13 cellular contexts compared by ENCODE assay signal in the genomic region with DNA sequence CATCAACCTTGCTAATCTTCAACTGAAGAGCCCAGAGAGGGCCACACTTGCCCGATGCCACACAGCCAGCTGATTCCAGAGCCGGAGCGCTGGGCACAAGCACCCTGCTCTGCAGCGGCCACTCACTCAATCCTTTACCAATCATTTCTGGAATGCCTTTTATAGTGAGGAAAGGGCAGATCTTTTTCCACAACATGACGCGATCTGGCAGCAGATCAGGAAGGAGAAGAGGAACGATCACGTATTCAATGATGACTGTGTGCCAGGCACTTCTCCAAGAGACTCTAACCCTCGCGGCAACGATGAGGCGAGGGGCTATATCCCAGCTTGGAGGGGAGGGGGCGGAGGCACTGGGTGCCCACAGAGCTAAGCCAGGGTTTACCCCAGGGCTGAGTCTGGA. TPM values are rescaled to one million over a fixed set of nuclear protein-coding genes. Genes with fewer than 3 reads are reported as not detected.
A peak's percentile ranks its signal among the peaks of the same experiment; 100 is the strongest.
DNase-seq lines count a peak whose midpoint lies in the region; TF ChIP-seq lines count a peak whose summit lies in the region.
"Had no signal": no experiment of that assay in that cellular context is flagged by ENCODE, and none has a peak within 500 bp of the region (broad histone marks: within the 10 kb centered on the region; RNA-seq: fewer than 3 reads in every experiment).

No MANE protein-coding gene starts in this region.

- peaks cover 82% of the 10 kb centered on the region for H3K4me1 Mint-ChIP-seq in brain

- H3K4me3 ChIP-seq in DOHH2 (ENCODE audit: low read length): no peak overlapping the region
- H3K4me3 ChIP-seq in MG63: no peak overlapping the region
- H3K4me3 ChIP-seq in fibroblast of the aortic adventitia (ENCODE audit: low read depth, low read length): no peak overlapping the region
- H3K4me3 ChIP-seq in coronary artery: no peak overlapping the region
- no peak overlapping the region for H3K4me3 ChIP-seq in Karpas-422 (ENCODE audit: low read length)
- H3K4me3 ChIP-seq: GM12878 had no signal

- H2AFZ ChIP-seq in Karpas-422 (ENCODE audit: low read length): no peak overlapping the region

- H4K20me1 ChIP-seq in DOHH2 (ENCODE audit: control insufficient read depth, insufficient read depth, low read depth, low read length) (peaks cover 8% of the 10 kb centered on the region; the same call in 1 of the 2 replicates), Karpas-422 (ENCODE audit: insufficient read depth, low read depth, low read length) (no peaks in the 10 kb centered on the region)

- peak overlapping the region; percentile 26 to 71 (median 43) for H3K27ac Mint-ChIP-seq in brain

- H3K9me3 ChIP-seq in DOHH2 (ENCODE audit: control insufficient read depth, insufficient read depth, low read length) (no peaks in the 10 kb centered on the region), MG63 (no peaks in the 10 kb centered on the region), Karpas-422 (ENCODE audit: low read length) (no peaks in the 10 kb centered on the region)

- peak overlapping the region; percentile 5; the same call in 1 of the 2 replicates for H3K4me2 ChIP-seq in DOHH2 (ENCODE audit: low read length)
- no peak overlapping the region for H3K4me2 ChIP-seq in Karpas-422 (ENCODE audit: low read depth, low read length, poor library complexity, severe bottlenecking)

- H3K36me3 ChIP-seq in DOHH2 (ENCODE audit: control insufficient read depth, low read length) (no peaks in the 10 kb centered on the region), MG63 (no peaks in the 10 kb centered on the region), Karpas-422 (ENCODE audit: insufficient read depth, low read length) (no peaks in the 10 kb centered on the region)

- H3K4me3 Mint-ChIP-seq in brain: peak overlapping the region in 1 of 5 experiments; percentile 35

- peaks cover 0 to 3% (median 0%) of the 10 kb centered on the region in 5 experiments for H3K9me3 Mint-ChIP-seq in brain

- peaks cover 8% of the 10 kb centered on the region for H3K27me3 Mint-ChIP-seq in brain

- H3K27me3 ChIP-seq in DOHH2 (ENCODE audit: control insufficient read depth, low read length) (0 out of 2 replicates have a peak, but pooled peaks cover 3% of the 10 kb centered on the region), MG63 (no peaks in the 10 kb centered on the region), Karpas-422 (ENCODE audit: low read length) (no peaks in the 10 kb centered on the region; the same call in 1 of the 2 replicates)

- TF ChIP-seq CTCF in DOHH2 (IDR thresholded peaks at IDR 0.05; ENCODE audit: low read depth, low read length, poor library complexity, severe bottlenecking) (no peak), brain (conservative IDR thresholded peaks at IDR 0.05) (no peak), fibroblast of the aortic adventitia (IDR thresholded peaks at IDR 0.05; ENCODE audit: insufficient read depth, low read length) (no peak), coronary artery (IDR thresholded peaks at IDR 0.05) (no peak)

- H3K9me2 ChIP-seq in DOHH2 (replicated peaks; ENCODE audit: control insufficient read depth, low read length) (no peaks in the 10 kb centered on the region), Karpas-422 (replicated peaks; ENCODE audit: insufficient read depth, low read length) (no peaks in the 10 kb centered on the region)

- H3K36me3 Mint-ChIP-seq in brain: peaks cover 5% of the 10 kb centered on the region

- H3K4me1 ChIP-seq in DOHH2 (ENCODE audit: control insufficient read depth, low read length) (peaks cover 23% of the 10 kb centered on the region), Karpas-422 (ENCODE audit: low read length) (peaks cover 37% of the 10 kb centered on the region)

- no peaks in the 10 kb centered on the region for H3F3A ChIP-seq in DOHH2 (ENCODE audit: control insufficient read depth, insufficient read depth)

- no peak overlapping the region for H3K9ac ChIP-seq in Karpas-422 (ENCODE audit: low read length)

- DNase-seq in MG63 (peak; percentile 80), fibroblast of the aortic adventitia (ENCODE audit: low read depth) (peak; percentile 8), coronary artery (ENCODE audit: low spot score) (no peak), Karpas-422 (no peak), COLO829 (ENCODE audit: low spot score) (no peak)
- DNase-seq: NCI-H1092 treated with DMSO at 0.1 percent for 48 hours, NCI-H1694, NCI-H2171 treated with DMSO at 0.1 percent for 48 hours, NCI-H774, SHP77 treated with DMSO at 0.1 percent for 48 hours had no signal

- H3K79me2 ChIP-seq in DOHH2 (ENCODE audit: control insufficient read depth, low read length) (no peaks in the 10 kb centered on the region), Karpas-422 (ENCODE audit: low read length) (no peaks in the 10 kb centered on the region)

- no peak overlapping the region for H3K27ac ChIP-seq in DOHH2 (ENCODE audit: low read depth, low read length)
- no peak overlapping the region for H3K27ac ChIP-seq in coronary artery
- H3K27ac ChIP-seq in Karpas-422 (ENCODE audit: low read length): no peak overlapping the region

RNA-seq across cellular contexts. Expression of gene TCF20, which starts 56.3 kb away (rescaled TPM):
- 9.6 and 13.0 TPM in 2 replicates for total RNA-seq in MG63 (2014; rRNA removed; shearing (Covaris generic); ENCODE audit: low replicate concordance)
- 19.3 TPM for polyA plus RNA-seq in brain (ENCODE audit: insufficient read depth, low read depth, low replicate concordance)
- 15.1 and 27.4 TPM in 2 replicates for total RNA-seq in fibroblast of the aortic adventitia (ENCODE audit: low replicate concordance)
- total RNA-seq in Karpas-422 (2014; rRNA removed; shearing (Covaris generic); ENCODE audit: low replicate concordance): 38.1 and 60.1 TPM in 2 replicates

Comparison
In these comparisons a context has a peak if more than half of its experiments do, and no peak if none do; other contexts are left out.
1. DNase-seq: peak in MG63 (single experiment) and fibroblast of the aortic adventitia (single experiment); none in coronary artery (single experiment), Karpas-422 (single experiment) and COLO829 (single experiment).